Comparison of ENCODE assay signal across 19 cellular contexts in the genomic region with DNA sequence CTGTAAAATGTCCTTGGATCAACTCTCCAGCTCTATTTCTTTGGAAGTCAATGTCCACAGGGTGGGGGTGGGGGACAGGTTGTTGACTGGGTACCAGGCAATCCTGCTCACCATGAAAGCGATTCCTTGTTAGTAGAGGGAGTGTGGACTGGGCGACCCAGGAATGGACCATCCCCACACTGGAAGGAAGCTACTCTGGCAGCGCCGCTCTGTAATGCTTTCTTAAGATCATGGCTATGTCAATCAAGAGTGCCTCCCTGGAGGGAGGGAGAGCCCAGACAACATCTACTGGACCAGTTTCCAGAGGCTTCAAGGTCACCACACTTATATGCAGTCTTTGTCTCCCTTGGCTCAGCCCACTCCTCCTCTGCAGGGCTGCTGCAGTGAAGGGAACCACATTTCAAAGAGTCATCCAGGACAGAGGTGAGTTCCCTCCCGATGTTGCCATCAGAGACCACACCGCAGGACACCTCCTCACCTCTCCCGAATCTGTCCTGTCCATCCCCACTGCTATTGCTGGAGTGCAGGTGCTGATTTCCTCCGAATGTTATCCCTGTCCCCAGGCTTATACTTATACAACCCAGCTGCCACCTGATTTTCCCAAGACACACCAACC. TPM values are rescaled to one million over a fixed set of nuclear protein-coding genes. Genes with fewer than 3 reads are reported as not detected.
A peak's percentile ranks its signal among the peaks of the same experiment; 100 is the strongest.
DNase-seq lines count a peak whose midpoint lies in the region; ATAC-seq lines count a peak whose summit lies in the region.
"Had no signal": no experiment of that assay in that cellular context is flagged by ENCODE, and none has a peak within 500 bp of the region (broad histone marks: within the 10 kb centered on the region; RNA-seq: fewer than 3 reads in every experiment).

No MANE protein-coding gene starts in this region.

- no peaks in the 10 kb centered on the region for H3K9me3 Mint-ChIP-seq in activated naive CD4-positive, alpha-beta T cell treated with anti-CD3 and anti-CD28 coated beads, Interleukin-2, amount 50 U/mL, for 24 hours
- H3K9me3 Mint-ChIP-seq in T-cell: no peaks in the 10 kb centered on the region
- peaks cover 3% of the 10 kb centered on the region for H3K9me3 Mint-ChIP-seq in activated naive CD8-positive, alpha-beta T cell treated with anti-CD3 and anti-CD28 coated beads, Interleukin-2, amount 50 U/mL, for 24 hours
- H3K9me3 Mint-ChIP-seq in stimulated activated naive CD8-positive, alpha-beta T cell treated with anti-CD3 and anti-CD28 coated beads, Interleukin-15, amount 100 ng/mL, for 72 hours: peaks cover 11 to 13% of the 10 kb centered on the region in 2 donors
- H3K9me3 Mint-ChIP-seq: mesothelial cell of epicardium had no signal

- peaks cover 94% of the 10 kb centered on the region for H3K4me1 Mint-ChIP-seq in activated naive CD4-positive, alpha-beta T cell treated with anti-CD3 and anti-CD28 coated beads, Interleukin-2, amount 50 U/mL, for 24 hours
- peaks cover 88 to 98% (median 90%) of the 10 kb centered on the region in 3 donors for H3K4me1 Mint-ChIP-seq in T-cell
- H3K4me1 Mint-ChIP-seq in activated naive CD8-positive, alpha-beta T cell treated with anti-CD3 and anti-CD28 coated beads, Interleukin-2, amount 50 U/mL, for 24 hours: peaks cover 94% of the 10 kb centered on the region
- H3K4me1 Mint-ChIP-seq in stimulated activated naive CD8-positive, alpha-beta T cell treated with anti-CD3 and anti-CD28 coated beads, Interleukin-15, amount 100 ng/mL, for 72 hours: peaks cover 96% of the 10 kb centered on the region
- H3K4me1 Mint-ChIP-seq: mesothelial cell of epicardium had no signal

- H3K4me3 Mint-ChIP-seq in activated naive CD4-positive, alpha-beta T cell treated with anti-CD3 and anti-CD28 coated beads, Interleukin-2, amount 50 U/mL, for 24 hours: peak overlapping the region; percentile 95
- peak overlapping the region; percentile 93 to 99 (median 93) for H3K4me3 Mint-ChIP-seq in T-cell
- H3K4me3 Mint-ChIP-seq in activated naive CD8-positive, alpha-beta T cell treated with anti-CD3 and anti-CD28 coated beads, Interleukin-2, amount 50 U/mL, for 24 hours: peak overlapping the region; percentile 91
- peak overlapping the region; percentile 94 to 98 for H3K4me3 Mint-ChIP-seq in stimulated activated naive CD8-positive, alpha-beta T cell treated with anti-CD3 and anti-CD28 coated beads, Interleukin-15, amount 100 ng/mL, for 72 hours
- H3K4me3 Mint-ChIP-seq: mesothelial cell of epicardium had no signal

- ATAC-seq in T-cell (replicated peaks in 1 of 4): peak in 2 of 4 experiments; percentile 5 to 7
- ATAC-seq in activated naive CD8-positive, alpha-beta T cell treated with anti-CD3 and anti-CD28 coated beads, Interleukin-2, amount 50 U/mL, for 24 hours: peak; percentile 5
- ATAC-seq in stimulated activated naive CD8-positive, alpha-beta T cell treated with anti-CD3 and anti-CD28 coated beads, Interleukin-15, amount 100 ng/mL, for 72 hours: peak; percentile 3
- no peak for ATAC-seq in HG02840 (IDR thresholded peaks at IDR 0.05; ENCODE audit: low FRiP score, unreplicated experiment)
- ATAC-seq: esophagus mucosa, GM12878 had no signal

- POLR2A ChIA-PET in T-cell (lab: Charles Lee): interaction anchor here in 1 of 2 donors (0.6 to 0.7 kb wide), 4 partner anchors 72 to 1325 kb away, joined by 3 to 11 read pairs (median 8); no protein-coding TSS in a partner anchor

- no peaks in the 10 kb centered on the region for H3K27me3 Mint-ChIP-seq in activated naive CD4-positive, alpha-beta T cell treated with anti-CD3 and anti-CD28 coated beads, Interleukin-2, amount 50 U/mL, for 24 hours
- H3K27me3 Mint-ChIP-seq in T-cell: no peaks in the 10 kb centered on the region
- H3K27me3 Mint-ChIP-seq in activated naive CD8-positive, alpha-beta T cell treated with anti-CD3 and anti-CD28 coated beads, Interleukin-2, amount 50 U/mL, for 24 hours: no peaks in the 10 kb centered on the region
- H3K27me3 Mint-ChIP-seq in stimulated activated naive CD8-positive, alpha-beta T cell treated with anti-CD3 and anti-CD28 coated beads, Interleukin-15, amount 100 ng/mL, for 72 hours: no peaks in the 10 kb centered on the region

- peaks cover 52% of the 10 kb centered on the region for H3K36me3 Mint-ChIP-seq in activated naive CD4-positive, alpha-beta T cell treated with anti-CD3 and anti-CD28 coated beads, Interleukin-2, amount 50 U/mL, for 24 hours
- peaks cover 67% of the 10 kb centered on the region for H3K36me3 Mint-ChIP-seq in T-cell
- H3K36me3 Mint-ChIP-seq in activated naive CD8-positive, alpha-beta T cell treated with anti-CD3 and anti-CD28 coated beads, Interleukin-2, amount 50 U/mL, for 24 hours (ENCODE audit: low read depth): peaks cover 63% of the 10 kb centered on the region
- H3K36me3 Mint-ChIP-seq: mesothelial cell of epicardium had no signal

- peak overlapping the region; percentile 99 for H3K27ac Mint-ChIP-seq in activated naive CD4-positive, alpha-beta T cell treated with anti-CD3 and anti-CD28 coated beads, Interleukin-2, amount 50 U/mL, for 24 hours
- peak overlapping the region; percentile 94 to 99 for H3K27ac Mint-ChIP-seq in T-cell
- peak overlapping the region; percentile 94 for H3K27ac Mint-ChIP-seq in activated naive CD8-positive, alpha-beta T cell treated with anti-CD3 and anti-CD28 coated beads, Interleukin-2, amount 50 U/mL, for 24 hours
- H3K27ac Mint-ChIP-seq in stimulated activated naive CD8-positive, alpha-beta T cell treated with anti-CD3 and anti-CD28 coated beads, Interleukin-15, amount 100 ng/mL, for 72 hours: peak overlapping the region; percentile 45 to 78
- H3K27ac Mint-ChIP-seq: mesothelial cell of epicardium had no signal

- DNase-seq in activated naive CD4-positive, alpha-beta T cell treated with Interleukin-2 at 50 U/mL for 16 hours: no peak
- peak in 1 of 34 experiments; percentile 29 for DNase-seq in T-cell
- DNase-seq in activated naive CD8-positive, alpha-beta T cell treated with anti-CD3 and anti-CD28 coated beads, Interleukin-2, amount 50 U/mL, for 24 hours: no peak
- DNase-seq in stimulated activated naive CD8-positive, alpha-beta T cell treated with anti-CD3 and anti-CD28 coated beads, Interleukin-15, amount 100 ng/mL, for 72 hours: peak in 1 of 2 donors; percentile 10
- DNase-seq in hepatic stellate cell (ENCODE audit: low spot score): no peak
- DNase-seq: activated CD4-positive, alpha-beta T cell treated with anti-CD3 and anti-CD28 coated beads for 48 hours; anterior cingulate cortex; GOT3; NCI-H146; NCI-H2171; NCI-H526; posterior cingulate gyrus; sigmoid colon; testis had no signal

- CTCF ChIA-PET in T-cell (lab: Charles Lee): interaction anchor here (0.6 to 1.4 kb wide), 13 partner anchors 9 to 1482 kb away, joined by 3 to 10 read pairs (median 3); partner anchors contain the start of genes GIMAP2 (in 1 of the 2) and ZNF783 (in 1 of the 2)

RNA-seq across cellular contexts. Expression of gene GIMAP5, which starts 6.9 kb away (rescaled TPM):
- 100 to 1,000 TPM in 3 of 5 donors, 10 to 100 TPM in 2; 82.8 to 271 (median 248) TPM for total RNA-seq in T-cell
- total RNA-seq: mesothelial cell of epicardium had no signal

RNA-seq across cellular contexts. Expression of gene GIMAP1, which starts 27.7 kb away (rescaled TPM):
- 10 to 100 TPM; 23.5 to 99.9 (median 76.8) TPM for total RNA-seq in T-cell
- total RNA-seq: mesothelial cell of epicardium had no signal

RNA-seq across cellular contexts. Expression of gene TMEM176B, which starts 56.0 kb away (rescaled TPM):
- under 1 TPM in 4 of 5 donors, not detected in 1; 0.30 to 0.92 (median 0.63) TPM for total RNA-seq in T-cell

RNA-seq across cellular contexts. Expression of gene TMEM176A, which starts 56.4 kb away (rescaled TPM):
- total RNA-seq in T-cell: under 1 TPM in 3 of 5 donors, not detected in 2; 0.43 to 0.79 (median 0.73) TPM
- total RNA-seq: GM12878 had no signal

RNA-seq across cellular contexts. Expression of gene GIMAP2, which starts 58.6 kb away (rescaled TPM):
- 100 to 1,000 TPM in 4 of 5 donors, 10 to 100 TPM in 1; 83.2 to 226 (median 183) TPM for total RNA-seq in T-cell
- total RNA-seq: mesothelial cell of epicardium had no signal
